Comparison of ENCODE assay signal across 31 cellular contexts in genomic region chr11:46374815-46375214, GRCh38. TPM values are rescaled to one million over a fixed set of nuclear protein-coding genes. Genes with fewer than 3 reads are reported as not detected.
"Had no signal": no experiment of that assay in that cellular context is flagged by ENCODE, and none has a peak within 500 bp of the region (broad histone marks: within the 10 kb centered on the region; RNA-seq: fewer than 3 reads in every experiment).

No MANE protein-coding gene starts in this region.

- H3K4me1 Mint-ChIP-seq: activated naive CD4-positive, alpha-beta T cell treated with anti-CD3 and anti-CD28 coated beads, Interleukin-2, amount 50 U/mL, for 24 hours had no signal

- H3K4me3 Mint-ChIP-seq: activated CD4-positive, alpha-beta memory T cell treated with anti-CD3 and anti-CD28 coated beads, Interleukin-2, amount 10 ng/mL, durations not matched to agents 7 days and 5 days; activated CD4-positive, alpha-beta T cell treated with anti-CD3 and anti-CD28 coated beads, Interleukin-2, amount 10 ng/mL, durations not matched to agents 7 days and 5 days; activated naive CD4-positive, alpha-beta T cell treated with anti-CD3 and anti-CD28 coated beads for 36 hours; activated naive CD4-positive, alpha-beta T cell treated with anti-CD3 and anti-CD28 coated beads, Interleukin-2, amount 50 U/mL, for 24 hours; activated naive CD8-positive, alpha-beta T cell treated with anti-CD3 and anti-CD28 coated beads, Interleukin-2, amount 10 ng/mL, durations not matched to agents 7 days and 5 days; activated T-helper 1 cell treated with anti-CD3 and anti-CD28 coated beads, Interleukin-12 subunit alpha, Interleukin-12 subunit beta, Interleukin-2, Interleukin-4 antibody, amounts not matched to agents 30 ng/mL and 10 ng/mL and 1 ng/mL, durations not matched to agents 14 hours and 24 hours and 36 hours; effector memory CD8-positive, alpha-beta T cell; T-cell; WTC11 had no signal

- H3K9me3 Mint-ChIP-seq: activated CD4-positive, alpha-beta memory T cell treated with anti-CD3 and anti-CD28 coated beads, Interleukin-2, amount 10 ng/mL, durations not matched to agents 7 days and 5 days; activated CD4-positive, alpha-beta T cell treated with anti-CD3 and anti-CD28 coated beads, Interleukin-2, amount 10 ng/mL, durations not matched to agents 7 days and 5 days; activated naive CD4-positive, alpha-beta T cell treated with anti-CD3 and anti-CD28 coated beads for 36 hours; activated naive CD4-positive, alpha-beta T cell treated with anti-CD3 and anti-CD28 coated beads, Interleukin-2, amount 50 U/mL, for 24 hours; activated naive CD8-positive, alpha-beta T cell treated with anti-CD3 and anti-CD28 coated beads, Interleukin-2, amount 10 ng/mL, durations not matched to agents 7 days and 5 days; activated T-helper 1 cell treated with anti-CD3 and anti-CD28 coated beads, Interleukin-12 subunit alpha, Interleukin-12 subunit beta, Interleukin-2, Interleukin-4 antibody, amounts not matched to agents 30 ng/mL and 10 ng/mL and 1 ng/mL, durations not matched to agents 14 hours and 24 hours and 36 hours; activated T-helper 2 cell treated with anti-CD3 and anti-CD28 coated beads, Interferon-gamma antibody, Interleukin-2, Interleukin-4, amounts not matched to agents 10 μg/mL and 5 μg/mL and 100 μg/mL, durations not matched to agents 14 hours and 24 hours and 36 hours; effector memory CD8-positive, alpha-beta T cell; T-cell; WTC11 had no signal

- ATAC-seq: effector memory CD8-positive, alpha-beta T cell; gastroesophageal sphincter; T-cell; WTC11 had no signal

- H3K27me3 Mint-ChIP-seq: activated CD4-positive, alpha-beta memory T cell treated with anti-CD3 and anti-CD28 coated beads, Interleukin-2, amount 10 ng/mL, durations not matched to agents 7 days and 5 days; activated CD4-positive, alpha-beta T cell treated with anti-CD3 and anti-CD28 coated beads, Interleukin-2, amount 10 ng/mL, durations not matched to agents 7 days and 5 days; activated naive CD4-positive, alpha-beta T cell treated with anti-CD3 and anti-CD28 coated beads, Interleukin-2, amount 50 U/mL, for 24 hours; activated naive CD8-positive, alpha-beta T cell treated with anti-CD3 and anti-CD28 coated beads, Interleukin-2, amount 10 ng/mL, durations not matched to agents 7 days and 5 days; effector memory CD8-positive, alpha-beta T cell; T-cell had no signal

- H3K4me3 ChIP-seq: esophagus muscularis mucosa, gastroesophageal sphincter had no signal

- H3K27me3 ChIP-seq: brain microvascular endothelial cell, esophagus muscularis mucosa, gastroesophageal sphincter had no signal

- DNase-seq: activated CD4-positive, alpha-beta memory T cell treated with anti-CD3 and anti-CD28 coated beads, Interleukin-2, amount 10 ng/mL, durations not matched to agents 7 days and 5 days; activated CD4-positive, alpha-beta T cell treated with anti-CD3 and anti-CD28 coated beads for 1 hour; activated CD4-positive, alpha-beta T cell treated with anti-CD3 and anti-CD28 coated beads for 4 hours; activated CD4-positive, alpha-beta T cell treated with anti-CD3 and anti-CD28 coated beads, Interleukin-2, amount 10 ng/mL, durations not matched to agents 7 days and 5 days; activated CD4-positive, alpha-beta T cell treated with anti-CD3 and anti-CD28 coated beads, Interleukin-2, amount 50 U/mL, for 4 hours; activated CD8-positive, alpha-beta memory T cell treated with anti-CD3 and anti-CD28 coated beads, Interleukin-2, amount 50 U/mL, for 48 hours; activated effector memory CD4-positive, alpha-beta T cell treated with anti-CD3 and anti-CD28 coated beads, Interleukin-2, amount 50 U/mL, for 16 hours; activated naive CD4-positive, alpha-beta T cell treated with anti-CD3 and anti-CD28 coated beads for 36 hours; activated naive CD8-positive, alpha-beta T cell treated with anti-CD3 and anti-CD28 coated beads, Interleukin-2, amount 10 ng/mL, durations not matched to agents 7 days and 5 days; activated T-cell treated with anti-CD3 and anti-CD28 coated beads for 4 hours; activated T-cell treated with anti-CD3 and anti-CD28 coated beads, Interleukin-2, amount 50 U/mL, for 48 hours; amniotic stem cell; brain microvascular endothelial cell; caudate nucleus; cortex of kidney; dermis blood vessel endothelial cell; effector CD4-positive, alpha-beta T cell; effector memory CD8-positive, alpha-beta T cell; erythroblast; foreskin melanocyte; SW 1271; T-cell; T-helper 2 cell had no signal

- H3K9me3 ChIP-seq: esophagus muscularis mucosa, gastroesophageal sphincter had no signal

- H3K27ac ChIP-seq: brain microvascular endothelial cell, esophagus muscularis mucosa, gastroesophageal sphincter had no signal

- H3K27ac Mint-ChIP-seq: activated CD4-positive, alpha-beta memory T cell treated with anti-CD3 and anti-CD28 coated beads, Interleukin-2, amount 10 ng/mL, durations not matched to agents 7 days and 5 days; activated CD4-positive, alpha-beta T cell treated with anti-CD3 and anti-CD28 coated beads, Interleukin-2, amount 10 ng/mL, durations not matched to agents 7 days and 5 days; activated naive CD4-positive, alpha-beta T cell treated with anti-CD3 and anti-CD28 coated beads for 36 hours; activated naive CD4-positive, alpha-beta T cell treated with anti-CD3 and anti-CD28 coated beads, Interleukin-2, amount 50 U/mL, for 24 hours; activated naive CD8-positive, alpha-beta T cell treated with anti-CD3 and anti-CD28 coated beads, Interleukin-2, amount 10 ng/mL, durations not matched to agents 7 days and 5 days; activated T-helper 1 cell treated with anti-CD3 and anti-CD28 coated beads, Interleukin-12 subunit alpha, Interleukin-12 subunit beta, Interleukin-2, Interleukin-4 antibody, amounts not matched to agents 30 ng/mL and 10 ng/mL and 1 ng/mL, durations not matched to agents 14 hours and 24 hours and 36 hours; activated T-helper 2 cell treated with anti-CD3 and anti-CD28 coated beads, Interferon-gamma antibody, Interleukin-2, Interleukin-4, amounts not matched to agents 10 μg/mL and 5 μg/mL and 100 μg/mL, durations not matched to agents 14 hours and 24 hours and 36 hours; effector memory CD8-positive, alpha-beta T cell; T-cell; WTC11 had no signal

- FAIRE-seq: astrocyte, colon had no signal

RNA-seq across cellular contexts. Expression of gene CHRM4, which starts 16.8 kb away (rescaled TPM):
- total RNA-seq: activated naive CD4-positive, alpha-beta T cell treated with anti-CD3 and anti-CD28 coated beads for 36 hours had no signal
